In the genomic region with DNA sequence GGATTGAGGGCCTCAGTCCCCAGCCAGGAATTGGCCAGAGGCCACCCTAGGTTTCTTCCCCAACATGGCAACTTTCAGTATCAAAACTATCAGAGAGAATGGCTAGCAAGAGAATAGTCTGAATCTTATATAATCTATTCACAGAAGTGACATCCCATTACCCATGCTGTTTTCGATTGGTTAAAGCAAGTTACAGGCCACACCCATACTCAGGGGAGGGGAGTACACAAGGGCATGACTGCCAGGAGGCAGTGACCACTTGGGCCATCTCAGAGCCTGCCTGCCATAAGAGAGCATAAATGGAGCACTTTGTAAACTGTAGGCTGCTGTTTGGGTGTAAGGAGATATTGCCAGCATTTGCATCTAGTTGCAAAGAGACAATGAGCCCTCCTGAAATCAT, we compare ENCODE assay signal across 15 cellular contexts.
"Had no signal": no experiment of that assay in that cellular context is flagged by ENCODE, and none has a peak within 500 bp of the region (broad histone marks: within the 10 kb centered on the region; RNA-seq: fewer than 3 reads in every experiment).

No MANE protein-coding gene starts in this region.

- FAIRE-seq: islet of Langerhans had no signal

- ATAC-seq: activated CD4-positive, CD25-positive, alpha-beta regulatory T cell treated with anti-CD3 and anti-CD28 coated beads, Interleukin-2, amount 50 U/mL, for 24 hours; naive thymus-derived CD8-positive, alpha-beta T cell; T-cell had no signal

- H3K4me3 ChIP-seq: dorsolateral prefrontal cortex, sigmoid colon, tibial artery had no signal

- H2AFZ ChIP-seq: parathyroid adenoma had no signal

- H3K9ac ChIP-seq: parathyroid adenoma had no signal

- H3K4me1 ChIP-seq: parathyroid adenoma had no signal

- H3K27me3 ChIP-seq: dorsolateral prefrontal cortex, sigmoid colon had no signal

- H3K79me2 ChIP-seq: parathyroid adenoma had no signal

- H3K27ac ChIP-seq: dorsolateral prefrontal cortex, parathyroid adenoma, sigmoid colon, tibial artery had no signal

- DNase-seq: activated CD4-positive, alpha-beta T cell treated with anti-CD3 and anti-CD28 coated beads, Interleukin-2, amount 50 U/mL, for 1 hour; activated naive CD4-positive, alpha-beta T cell; activated T-cell treated with anti-CD3 and anti-CD28 coated beads for 4 hours; aorta; dorsolateral prefrontal cortex; endodermal cell; naive thymus-derived CD8-positive, alpha-beta T cell; sigmoid colon; stimulated activated CD4-positive, alpha-beta T cell treated with anti-CD3 and anti-CD28 coated beads, Interleukin-2, amount 100 ng/mL, for 48 hours; stimulated activated naive CD4-positive, alpha-beta T cell; T-cell; tibial artery had no signal

- H3K36me3 ChIP-seq: sigmoid colon, tibial artery had no signal

- H3K9me3 ChIP-seq: sigmoid colon, tibial artery had no signal
